Comparison of ENCODE assay signal across 16 cellular contexts in the genomic region with DNA sequence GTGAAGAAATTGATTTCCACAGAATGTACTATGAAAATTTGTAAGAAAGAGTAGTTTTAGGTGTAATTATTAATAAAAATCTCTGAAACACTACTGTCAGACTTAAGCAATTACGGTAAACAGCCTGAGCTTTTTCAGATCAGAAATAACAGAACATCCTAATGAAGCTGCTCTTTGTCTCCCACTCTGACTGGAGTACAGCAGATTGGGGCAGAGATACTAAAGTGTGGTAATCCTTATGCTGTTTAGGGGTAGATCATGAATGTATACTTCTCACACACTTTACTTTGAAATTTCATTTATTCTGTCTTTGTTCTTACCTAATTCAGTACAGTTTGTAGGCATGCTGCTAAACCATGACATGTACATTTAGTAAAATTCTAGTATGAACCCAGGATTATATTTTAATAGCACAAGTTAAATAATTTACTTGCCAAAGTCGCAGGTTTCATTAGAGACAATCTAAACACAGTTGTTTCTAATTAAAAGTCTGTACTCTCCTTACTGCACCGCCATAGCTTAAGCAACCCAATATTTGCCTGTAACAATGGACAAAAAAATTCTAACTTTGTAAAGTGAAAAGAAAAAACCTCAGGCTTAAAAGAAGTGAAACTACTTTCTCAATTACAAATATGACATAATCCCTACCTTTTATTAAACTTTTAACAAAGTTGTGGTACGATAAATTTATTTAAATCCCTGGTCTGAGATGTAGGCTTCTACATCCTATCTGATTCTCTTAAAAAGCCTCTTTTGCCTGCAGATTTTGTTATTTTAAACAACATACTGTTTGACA.
DNase-seq lines count a peak whose midpoint lies in the region; ATAC-seq and TF ChIP-seq lines count a peak whose summit lies in the region.
"Had no signal": no experiment of that assay in that cellular context is flagged by ENCODE, and none has a peak within 500 bp of the region (broad histone marks: within the 10 kb centered on the region; RNA-seq: fewer than 3 reads in every experiment).

No MANE protein-coding gene starts in this region.

- no peaks in the 10 kb centered on the region for H3K27me3 Mint-ChIP-seq in stimulated activated naive CD8-positive, alpha-beta T cell treated with anti-CD3 and anti-CD28 coated beads, Interleukin-15, Interleukin-2, amounts not matched to agents 100 ng/mL and 50 ng/mL, for 24 hours
- no peaks in the 10 kb centered on the region for H3K27me3 Mint-ChIP-seq in activated T-helper 17 cell treated with anti-CD3 and anti-CD28 coated beads, Interleukin-2, amount 50 U/mL, for 72 hours
- H3K27me3 Mint-ChIP-seq in glutamatergic neuron (ENCODE audit: unreplicated experiment) (peaks cover 4% of the 10 kb centered on the region), type B pancreatic cell (no peaks in the 10 kb centered on the region)
- H3K27me3 Mint-ChIP-seq: dendritic cell treated with granulocyte-macrophage colony-stimulating factor and Interleukin-4, amounts not matched to agents 40 ng/mL and 50 ng/mL, for 4 days had no signal

- intact Hi-C loops in vagina (cut with DNase I), result no loop called here

- no peak for TF ChIP-seq CTCF in glutamatergic neuron (IDR thresholded peaks at IDR 0.05; ENCODE audit: partially characterized antibody, unreplicated experiment)
- no peak for TF ChIP-seq CTCF in type B pancreatic cell (conservative IDR thresholded peaks at IDR 0.05)
- no peak for TF ChIP-seq CTCF in vagina (IDR thresholded peaks at IDR 0.05)
- no peak for TF ChIP-seq CTCF in GM13976 (IDR thresholded peaks at IDR 0.05; ENCODE audit: borderline replicate concordance, control extremely low read depth, extremely low read depth, insufficient read depth, missing control alignments)

- in situ Hi-C loops in GM13976 (cut with MboI; ENCODE audit: low sequenced_read_pairs, unreplicated experiment), result no loop called here

- no peaks in the 10 kb centered on the region for H3K27me3 ChIP-seq in vagina
- H3K27me3 ChIP-seq: esophagus squamous epithelium, left lung had no signal

- no peak overlapping the region for H3K27ac ChIP-seq in vagina
- H3K27ac ChIP-seq: left lung had no signal

- TF ChIP-seq POLR2A in vagina (IDR thresholded peaks at IDR 0.05), result no peak

- ATAC-seq in stimulated activated naive CD8-positive, alpha-beta T cell treated with anti-CD3 and anti-CD28 coated beads, Interleukin-15, Interleukin-2, amounts not matched to agents 100 U/mL and 50 U/mL, for 24 hours, result no peak
- no peak for ATAC-seq in activated T-helper 17 cell treated with anti-CD3 and anti-CD28 coated beads, Interleukin-2, amount 50 U/mL, for 72 hours (replicated peaks)
- ATAC-seq: HepG2, left lung had no signal

- H3K36me3 ChIP-seq in vagina, result peaks cover 0 to 44% of the 10 kb centered on the region in 2 donors

- peaks cover 78% of the 10 kb centered on the region for H3K36me3 Mint-ChIP-seq in stimulated activated naive CD8-positive, alpha-beta T cell treated with anti-CD3 and anti-CD28 coated beads, Interleukin-15, Interleukin-2, amounts not matched to agents 100 ng/mL and 50 ng/mL, for 24 hours (ENCODE audit: low read depth)
- peaks cover 98% of the 10 kb centered on the region for H3K36me3 Mint-ChIP-seq in activated T-helper 17 cell treated with anti-CD3 and anti-CD28 coated beads, Interleukin-2, amount 50 U/mL, for 72 hours (ENCODE audit: low read depth)
- H3K36me3 Mint-ChIP-seq in glutamatergic neuron (ENCODE audit: unreplicated experiment), result no peaks in the 10 kb centered on the region
- H3K36me3 Mint-ChIP-seq in type B pancreatic cell, result peaks cover 24% of the 10 kb centered on the region

- no peaks in the 10 kb centered on the region for H3K9me3 Mint-ChIP-seq in stimulated activated naive CD8-positive, alpha-beta T cell treated with anti-CD3 and anti-CD28 coated beads, Interleukin-15, Interleukin-2, amounts not matched to agents 100 ng/mL and 50 ng/mL, for 24 hours
- H3K9me3 Mint-ChIP-seq in activated T-helper 17 cell treated with anti-CD3 and anti-CD28 coated beads, Interleukin-2, amount 50 U/mL, for 72 hours, result no peaks in the 10 kb centered on the region
- H3K9me3 Mint-ChIP-seq in glutamatergic neuron (ENCODE audit: unreplicated experiment) (no peaks in the 10 kb centered on the region), type B pancreatic cell (no peaks in the 10 kb centered on the region)
- H3K9me3 Mint-ChIP-seq: dendritic cell treated with granulocyte-macrophage colony-stimulating factor and Interleukin-4, amounts not matched to agents 40 ng/mL and 50 ng/mL, for 4 days had no signal

- no peaks in the 10 kb centered on the region for H3K9me3 ChIP-seq in vagina
- H3K9me3 ChIP-seq: esophagus squamous epithelium, left lung had no signal

- H3K27ac Mint-ChIP-seq in stimulated activated naive CD8-positive, alpha-beta T cell treated with anti-CD3 and anti-CD28 coated beads, Interleukin-15, Interleukin-2, amounts not matched to agents 100 ng/mL and 50 ng/mL, for 24 hours, result peak overlapping the region; percentile 9
- peak overlapping the region; percentile 55 for H3K27ac Mint-ChIP-seq in activated T-helper 17 cell treated with anti-CD3 and anti-CD28 coated beads, Interleukin-2, amount 50 U/mL, for 72 hours
- H3K27ac Mint-ChIP-seq in glutamatergic neuron (ENCODE audit: unreplicated experiment) (peak overlapping the region; percentile 15), type B pancreatic cell (peak overlapping the region; percentile 35)
- H3K27ac Mint-ChIP-seq: dendritic cell treated with granulocyte-macrophage colony-stimulating factor and Interleukin-4, amounts not matched to agents 40 ng/mL and 50 ng/mL, for 4 days had no signal

- H3K4me1 ChIP-seq in vagina, result peaks cover 26% of the 10 kb centered on the region
- H3K4me1 ChIP-seq: left lung had no signal

- H3K4me3 Mint-ChIP-seq in stimulated activated naive CD8-positive, alpha-beta T cell treated with anti-CD3 and anti-CD28 coated beads, Interleukin-15, Interleukin-2, amounts not matched to agents 100 ng/mL and 50 ng/mL, for 24 hours, result no peak overlapping the region
- no peak overlapping the region for H3K4me3 Mint-ChIP-seq in activated T-helper 17 cell treated with anti-CD3 and anti-CD28 coated beads, Interleukin-2, amount 50 U/mL, for 72 hours
- H3K4me3 Mint-ChIP-seq in glutamatergic neuron (ENCODE audit: unreplicated experiment) (no peak overlapping the region), type B pancreatic cell (no peak overlapping the region)
- H3K4me3 Mint-ChIP-seq: dendritic cell treated with granulocyte-macrophage colony-stimulating factor and Interleukin-4, amounts not matched to agents 40 ng/mL and 50 ng/mL, for 4 days had no signal

- H3K4me3 ChIP-seq in vagina, result no peak overlapping the region
- H3K4me3 ChIP-seq: esophagus squamous epithelium, left lung had no signal

- H3K4me1 Mint-ChIP-seq in stimulated activated naive CD8-positive, alpha-beta T cell treated with anti-CD3 and anti-CD28 coated beads, Interleukin-15, Interleukin-2, amounts not matched to agents 100 ng/mL and 50 ng/mL, for 24 hours (ENCODE audit: low read depth), result peaks cover 54% of the 10 kb centered on the region
- peaks cover 13% of the 10 kb centered on the region for H3K4me1 Mint-ChIP-seq in activated T-helper 17 cell treated with anti-CD3 and anti-CD28 coated beads, Interleukin-2, amount 50 U/mL, for 72 hours
- H3K4me1 Mint-ChIP-seq in glutamatergic neuron (ENCODE audit: low read depth, unreplicated experiment) (no peaks in the 10 kb centered on the region), type B pancreatic cell (ENCODE audit: unreplicated experiment) (peaks cover 1% of the 10 kb centered on the region)

- no peak for DNase-seq in stimulated activated naive CD8-positive, alpha-beta T cell treated with anti-CD3 and anti-CD28 coated beads, Interleukin-15, Interleukin-2, amounts not matched to agents 100 U/mL and 50 U/mL, for 24 hours
- no peak for DNase-seq in glutamatergic neuron
- DNase-seq in type B pancreatic cell (ENCODE audit: extremely low spot score, unreplicated experiment), result no peak
- no peak for DNase-seq in vagina (ENCODE audit: extremely low spot score in 2 of 2)
- DNase-seq in globus pallidus (ENCODE audit: low spot score), result no peak
- no peak for DNase-seq in GM13976 (ENCODE audit: low spot score)
- DNase-seq: esophagus squamous epithelium; left lung; NCI-H1092 treated with DMSO at 0.1 percent for 48 hours; NK-92 treated with Interleukin-12 subunit alpha and Interleukin-12 subunit beta, amount 100 ng/mL, for 24 hours; stimulated activated CD4-positive, alpha-beta T cell treated with anti-CD3 and anti-CD28 coated beads, Interleukin-15, amount 100 ng/mL, for 24 hours; T-helper 9 cell had no signal
